11 cellular contexts compared by ENCODE assay signal in genomic region chr5:54159153-54159836, GRCh38.
DNase-seq lines count a peak whose midpoint lies in the region; ATAC-seq and TF ChIP-seq lines count a peak whose summit lies in the region.
"Had no signal": no experiment of that assay in that cellular context is flagged by ENCODE, and none has a peak within 500 bp of the region (broad histone marks: within the 10 kb centered on the region; RNA-seq: fewer than 3 reads in every experiment).

No MANE protein-coding gene starts in this region.

- CTCF ChIA-PET in mammary epithelial cell (lab: Charles Lee; ENCODE audit: low non-redundant PET): no interaction called here

- dilution Hi-C loops in mammary epithelial cell (cut with HindIII; ENCODE audit: low sequenced_read_pairs): no loop called here

- no peak overlapping the region for H3K4me3 ChIP-seq in left ventricle myocardium inferior
- H3K4me3 ChIP-seq in mammary epithelial cell (replicated peaks in 1 of 3; ENCODE audit: insufficient read depth in 1 of 3, low read depth in 2 of 3, low read length in 3 of 3): no peak overlapping the region
- H3K4me3 ChIP-seq: BLaER1 treated with 17β-estradiol and CSF1 and Interleukin-3, amounts not matched to agents 10 nM and 100 nM had no signal

- H3K9me3 ChIP-seq in left ventricle myocardium inferior (replicated peaks) (no peaks in the 10 kb centered on the region), mammary epithelial cell (replicated peaks; ENCODE audit: insufficient read depth, low read length) (no peaks in the 10 kb centered on the region)
- H3K9me3 ChIP-seq: BLaER1 treated with 17β-estradiol and CSF1 and Interleukin-3, amounts not matched to agents 10 nM and 100 nM had no signal

- intact Hi-C loops in left cardiac atrium (cut with DNase I): no loop called here
- intact Hi-C loops in left ventricle myocardium inferior (cut with micrococcal nuclease): no loop called here
- intact Hi-C loops in mammary epithelial cell (cut with micrococcal nuclease): loop anchor here (1.0 kb wide), 1 partner anchor 676 kb away; no protein-coding TSS in a partner anchor

- in situ Hi-C loops in mammary epithelial cell (cut with MboI; ENCODE audit: low sequenced_read_pairs in 2 of 2): no loop called here

- H3K79me2 ChIP-seq in mammary epithelial cell (ENCODE audit: insufficient read depth, low read length): no peaks in the 10 kb centered on the region

- TF ChIP-seq CTCF in left ventricle myocardium inferior (IDR thresholded peaks at IDR 0.05; ENCODE audit: borderline replicate concordance) (no peak), mammary epithelial cell (conservative IDR thresholded peaks at IDR 0.05 in 1 of 2, IDR thresholded peaks at IDR 0.05 in 1 of 2; ENCODE audit: extremely low read depth in 1 of 2, insufficient read depth in 1 of 2, low read depth in 1 of 2, low read length in 2 of 2) (peak; percentile 2 to 32)

- H3K4me1 ChIP-seq in left ventricle myocardium inferior (peaks cover 10% of the 10 kb centered on the region), mammary epithelial cell (ENCODE audit: insufficient read depth, low read length) (no peaks in the 10 kb centered on the region)

- H3K4me2 ChIP-seq in mammary epithelial cell (ENCODE audit: insufficient read depth, low read depth, low read length): no peak overlapping the region

- peak; percentile 44 to 71 for ATAC-seq in left cardiac atrium
- no peak for ATAC-seq in HG03520 (IDR thresholded peaks at IDR 0.05; ENCODE audit: unreplicated experiment)

- no peaks in the 10 kb centered on the region for H3K27me3 ChIP-seq in left ventricle myocardium inferior (ENCODE audit: low read depth)
- no peaks in the 10 kb centered on the region for H3K27me3 ChIP-seq in mammary epithelial cell (ENCODE audit: insufficient read depth, low read length)
- H3K27me3 ChIP-seq: BLaER1 treated with 17β-estradiol and CSF1 and Interleukin-3, amounts not matched to agents 10 nM and 100 nM had no signal

- H3K9ac ChIP-seq in mammary epithelial cell (ENCODE audit: insufficient read depth, low read length): no peak overlapping the region
- H3K9ac ChIP-seq: BLaER1 treated with 17β-estradiol and CSF1 and Interleukin-3, amounts not matched to agents 10 nM and 100 nM had no signal

- H3K27ac ChIP-seq in left ventricle myocardium inferior (replicated peaks) (no peak overlapping the region), mammary epithelial cell (ENCODE audit: insufficient read depth, low read depth, low read length) (no peak overlapping the region)
- H3K27ac ChIP-seq: BLaER1 treated with 17β-estradiol and CSF1 and Interleukin-3, amounts not matched to agents 10 nM and 100 nM had no signal

- no peak overlapping the region for H2AFZ ChIP-seq in mammary epithelial cell (ENCODE audit: low read depth, low read length)

- no peaks in the 10 kb centered on the region for H3K36me3 ChIP-seq in left ventricle myocardium inferior
- H3K36me3 ChIP-seq in mammary epithelial cell (ENCODE audit: insufficient read depth, low read length): no peaks in the 10 kb centered on the region

- DNase-seq in left cardiac atrium (no peak), left ventricle myocardium inferior (no peak), HT1080 (ENCODE audit: low read depth) (peak; percentile 40), mammary epithelial cell (peak; percentile 10), NCI-H1105 (lab: John Stamatoyannopoulos, UW) (no peak), epidermal melanocyte (ENCODE audit: insufficient read length, low spot score) (no peak)
- DNase-seq in activated CD8-positive, alpha-beta memory T cell treated with anti-CD3 and anti-CD28 coated beads, Interleukin-2, amount 50 U/mL, for 48 hours: no peak
- DNase-seq: activated CD4-positive, alpha-beta T cell treated with anti-CD3 and anti-CD28 coated beads, Interleukin-2, amount 50 U/mL, for 48 hours; NCI-H1694 treated with DMSO at 0.1 percent for 48 hours had no signal

- 86% methylated on average over 4 of the region's 4 CpGs for WGBS in mammary epithelial cell (ENCODE audit: low coverage, missing lambda C conversion rate)

- no TSS peak for BruUV-seq in mammary epithelial cell (replicated peaks; lab: Mats Ljungman, UMichigan)

- H4K20me1 ChIP-seq in mammary epithelial cell (ENCODE audit: insufficient read depth, low read length): no peaks in the 10 kb centered on the region

Comparison
In these comparisons a context has a peak if more than half of its experiments do, and no peak if none do; other contexts are left out.
1. DNase-seq: peak in HT1080 (single experiment) and mammary epithelial cell (single experiment); none in left cardiac atrium (single experiment), left ventricle myocardium inferior (single experiment), NCI-H1105 (single experiment), activated CD8-positive, alpha-beta memory T cell treated with anti-CD3 and anti-CD28 coated beads, Interleukin-2, amount 50 U/mL, for 48 hours (single experiment) and epidermal melanocyte (single experiment).